ENCODE assay signal across 17 cellular contexts in the genomic region with DNA sequence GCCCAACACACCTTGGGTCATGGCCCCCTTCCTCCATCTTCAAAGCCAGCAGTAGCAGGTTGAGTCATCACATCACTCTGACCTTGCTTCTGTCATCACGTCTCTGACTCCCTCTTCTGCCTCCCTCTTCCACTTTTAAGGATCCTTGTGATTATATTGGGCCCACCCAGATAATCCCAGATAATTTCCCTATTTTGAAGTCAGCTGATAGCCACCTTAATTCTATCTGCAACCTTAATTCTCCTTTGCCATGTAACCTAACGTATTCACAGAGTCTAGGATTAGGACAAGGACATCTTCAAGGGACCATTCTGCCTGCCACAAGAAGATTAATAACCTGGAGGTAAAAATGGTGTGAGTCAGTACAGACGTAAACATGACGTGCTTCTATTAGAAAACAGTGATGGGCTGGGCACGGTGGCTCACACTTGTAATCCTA. TPM values are rescaled to one million over a fixed set of nuclear protein-coding genes. Genes with fewer than 3 reads are reported as not detected.
DNase-seq lines count a peak whose midpoint lies in the region; TF ChIP-seq lines count a peak whose summit lies in the region.
"Had no signal": no experiment of that assay in that cellular context is flagged by ENCODE, and none has a peak within 500 bp of the region (broad histone marks: within the 10 kb centered on the region; RNA-seq: fewer than 3 reads in every experiment).

No MANE protein-coding gene starts in this region.

- peak; percentile 26 for DNase-seq in NCI-H345 (lab: John Stamatoyannopoulos, UW)
- no peak for DNase-seq in NCI-H345 treated with DMSO at 0.1 percent for 48 hours (lab: John Stamatoyannopoulos, UW; ENCODE audit: unreplicated experiment)
- DNase-seq in astrocyte of the hippocampus (ENCODE audit: low read depth, low spot score), result peak; percentile 16
- no peak for DNase-seq in transverse colon
- DNase-seq in NCI-H1694 (lab: John Stamatoyannopoulos, UW), result no peak
- no peak for DNase-seq in HuH-7.5 (ENCODE audit: low spot score)
- DNase-seq: 8988T; activated CD4-positive, alpha-beta T cell treated with anti-CD3 and anti-CD28 coated beads for 1 hour; aorta; foreskin fibroblast; NCI-H2107; NCI-H526 treated with DMSO at 0.1 percent for 48 hours; stimulated activated CD4-positive, alpha-beta T cell treated with anti-CD3 and anti-CD28 coated beads, Interleukin-15, amount 100 ng/mL, for 24 hours; stimulated activated naive CD4-positive, alpha-beta T cell treated with Interleukin-2 at 50 U/mL for 16 hours; T-helper 9 cell had no signal

- no peaks in the 10 kb centered on the region for H3K9me3 ChIP-seq in transverse colon
- H3K9me3 ChIP-seq: tibial nerve had no signal

- H3K36me3 ChIP-seq in transverse colon, result no peaks in the 10 kb centered on the region

- 59 to 65% methylated on average over 5 of the region's 5 CpGs for WGBS in transverse colon (ENCODE audit: low coverage in 1 of 2), 2 donors

- no peaks in the 10 kb centered on the region for H3K27me3 ChIP-seq in transverse colon
- H3K27me3 ChIP-seq: tibial nerve had no signal

- TF ChIP-seq EP300 in transverse colon (IDR thresholded peaks at IDR 0.05; ENCODE audit: low read depth), result no peak

- TF ChIP-seq POLR2A in transverse colon (IDR thresholded peaks at IDR 0.05), result no peak

- H3K4me3 ChIP-seq in transverse colon, result no peak overlapping the region
- H3K4me3 ChIP-seq: tibial nerve had no signal

- in situ Hi-C loops in transverse colon (cut with MboI; ENCODE audit: low pct_ligation_motif_present in 1 of 4, low pct_unique_long_range_greater_than_20kb in 1 of 4, low sequenced_read_pairs in 3 of 4), result no loop called here

- H3K4me1 ChIP-seq in transverse colon, result peaks cover 8 to 66% (median 35%) of the 10 kb centered on the region in 4 donors

- TF ChIP-seq CTCF in transverse colon (IDR thresholded peaks at IDR 0.05), result no peak

- H3K27ac ChIP-seq in transverse colon, result peak overlapping the region; percentile 52 to 63 (median 58)
- H3K27ac ChIP-seq: C4-2B, tibial nerve had no signal

- intact Hi-C loops in transverse colon (cut with DNase I; ENCODE audit: low total_unique reads), result no loop called here

RNA-seq across cellular contexts. Expression of a gene that starts 3.2 kb away (rescaled TPM):
- total RNA-seq in transverse colon, result 1 to 10 TPM; 2.2 to 8.3 (median 5.7) TPM

RNA-seq across cellular contexts. Expression of a gene that starts 3.4 kb away (rescaled TPM):
- 100 to 1,000 TPM in 1 of 4 donors, 10 to 100 TPM in 3; 84.6 to 108 (median 99.7) TPM for total RNA-seq in transverse colon

RNA-seq across cellular contexts. Expression of a gene that starts 20.4 kb away (rescaled TPM):
- total RNA-seq in transverse colon, result 10 to 100 TPM; 11.0 to 82.6 (median 16.0) TPM

RNA-seq across cellular contexts. Expression of a gene that starts 26.8 kb away (rescaled TPM):
- total RNA-seq in transverse colon, result 100 to 1,000 TPM in 1 of 4 donors, 1 to 10 TPM in 3; 3.7 to 103 (median 6.0) TPM

RNA-seq across cellular contexts. Expression of a gene that starts 27.0 kb away (rescaled TPM):
- total RNA-seq in transverse colon, result 100 to 1,000 TPM in 1 of 4 donors, 10 to 100 TPM in 3; 36.7 to 222 (median 63.0) TPM

Comparison
In these comparisons a context has a peak if more than half of its experiments do, and no peak if none do; other contexts are left out.
1. DNase-seq: peak in NCI-H345 (single experiment) and astrocyte of the hippocampus (single experiment); none in NCI-H345 treated with DMSO at 0.1 percent for 48 hours (single experiment), transverse colon (single experiment), NCI-H1694 (single experiment) and HuH-7.5 (single experiment).